Comparison of ENCODE assay signal across 8 cellular contexts in the genomic region with DNA sequence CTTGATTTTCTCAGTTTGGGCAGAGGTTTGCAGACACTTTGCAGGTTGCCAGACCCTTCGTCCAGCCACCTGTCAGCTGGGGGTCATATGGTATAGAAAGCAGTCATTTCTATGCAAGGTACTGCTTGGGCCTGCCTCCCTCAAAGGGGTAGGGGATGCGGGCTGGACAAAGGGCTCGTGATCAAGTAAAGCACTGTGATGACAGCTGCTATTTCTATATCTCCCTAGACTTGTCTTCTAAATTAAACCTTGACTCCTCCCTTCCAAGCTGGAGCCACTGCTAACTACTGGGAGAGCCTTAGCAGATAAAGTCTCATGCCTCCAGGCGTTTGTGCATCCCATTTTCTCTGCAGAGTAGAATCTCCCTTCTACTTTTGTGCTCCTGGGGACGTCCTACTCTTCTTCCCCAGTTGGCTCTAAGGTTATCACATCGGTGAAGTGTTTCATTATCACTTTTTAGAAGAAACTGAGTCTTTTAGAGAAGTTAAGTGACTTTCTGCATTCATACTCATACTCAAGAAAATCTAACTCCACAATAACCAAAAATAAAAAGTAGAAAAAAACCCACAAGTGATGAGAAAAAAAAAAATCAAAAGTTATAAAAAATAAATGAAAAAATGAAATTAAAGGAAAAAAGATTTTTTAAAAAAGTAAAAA. TPM values are rescaled to one million over a fixed set of nuclear protein-coding genes. Genes with fewer than 3 reads are reported as not detected.
A peak's percentile ranks its signal among the peaks of the same experiment; 100 is the strongest.
DNase-seq lines count a peak whose midpoint lies in the region; ATAC-seq and TF ChIP-seq lines count a peak whose summit lies in the region.

No MANE protein-coding gene starts in this region.

- no peaks in the 10 kb centered on the region for H3K27me3 ChIP-seq in AG04450 (ENCODE audit: control insufficient read depth, insufficient read depth, low read length)
- no peaks in the 10 kb centered on the region for H3K27me3 ChIP-seq in IMR-90 (ENCODE audit: control insufficient read depth, insufficient read depth, low read length)
- no peaks in the 10 kb centered on the region for H3K27me3 ChIP-seq in brain microvascular endothelial cell (replicated peaks)

- H3K79me1 ChIP-seq in IMR-90 (ENCODE audit: low read depth in 1 of 2, low read length in 2 of 2) = peaks cover 0 to 17% of the 10 kb centered on the region in 2 experiments; a peak in 3 of 4 replicates

- intact Hi-C loops in IMR-90 (cut with micrococcal nuclease) (loop anchor here (2.0 kb wide), 1 partner anchor 76 kb away; no protein-coding TSS in a partner anchor), mucosa of descending colon (cut with DNase I, micrococcal nuclease) (no loop called here)

- H3K56ac ChIP-seq in IMR-90 (ENCODE audit: extremely low read depth, insufficient read depth, low read length) = peak overlapping the region; percentile 80

- peak overlapping the region; percentile 67 for H2AK5ac ChIP-seq in IMR-90 (ENCODE audit: low read depth, low read length)

- TF ChIP-seq RAD21 in IMR-90 (IDR thresholded peaks at IDR 0.05; ENCODE audit: low read length) = no peak

- dilution Hi-C loops in IMR-90 (cut with HindIII; ENCODE audit: low sequenced_read_pairs, unreplicated experiment) = no loop called here

- no peak overlapping the region for H3K23ac ChIP-seq in IMR-90 (ENCODE audit: low read depth, low read length)

- ATAC-seq in IMR-90 (ENCODE audit: low read depth) (no peak), mucosa of descending colon (no peak), HG03108 (IDR thresholded peaks at IDR 0.05; ENCODE audit: unreplicated experiment) (no peak), HG03097 (IDR thresholded peaks at IDR 0.05; ENCODE audit: low FRiP score, unreplicated experiment) (no peak), HG03378 (IDR thresholded peaks at IDR 0.05; ENCODE audit: unreplicated experiment) (no peak)

- H4K8ac ChIP-seq in IMR-90 (ENCODE audit: low read depth in 2 of 2, low read length in 2 of 2) = peak overlapping the region; percentile 92 to 95

- POLR2A ChIA-PET in AG04450 (lab: Yijun Ruan, JAX) (interaction anchor here (1.2 kb wide), 1 partner anchor 27 kb away, joined by 6 read pairs; a partner anchor contains a TSS), IMR-90 (lab: Charles Lee; ENCODE audit: unreplicated experiment) (interaction anchor here (0.6 kb wide), 1 partner anchor 1698 kb away, joined by 7 read pairs; a partner anchor contains a TSS)

- peak overlapping the region; percentile 72 for H2BK5ac ChIP-seq in IMR-90 (ENCODE audit: low read depth, low read length, poor library complexity, severe bottlenecking)

- H3K27ac ChIP-seq in AG04450 (ENCODE audit: low read depth, low read length) (no peak overlapping the region), IMR-90 (ENCODE audit: insufficient read depth, low read length) (no peak overlapping the region), brain microvascular endothelial cell (peak overlapping the region; percentile 47)

- peak overlapping the region; percentile 84 for H3K4ac ChIP-seq in IMR-90 (ENCODE audit: low read depth, low read length)

- TF ChIP-seq POLR2A in IMR-90 (IDR thresholded peaks at IDR 0.05; ENCODE audit: low read depth, low read length) = no peak

- in situ Hi-C loops in IMR-90 (cut with MboI; ENCODE audit: low sequenced_read_pairs) (no loop called here), brain microvascular endothelial cell (cut with HindIII; ENCODE audit: low pct_ligation_motif_present, low sequenced_read_pairs) (no loop called here)

- no peak overlapping the region for H2BK20ac ChIP-seq in IMR-90 (ENCODE audit: low read depth, low read length)

- H3K9me1 ChIP-seq in IMR-90 (ENCODE audit: insufficient read depth, low read length) = no peaks in the 10 kb centered on the region

- TF ChIP-seq CTCF in AG04450 (IDR thresholded peaks at IDR 0.05; ENCODE audit: low read depth, low read length) (no peak), IMR-90 (conservative IDR thresholded peaks at IDR 0.05; ENCODE audit: low read depth, low read length) (no peak), brain microvascular endothelial cell (IDR thresholded peaks at IDR 0.05; ENCODE audit: low read depth, low read length, missing control alignments) (no peak), mucosa of descending colon (IDR thresholded peaks at IDR 0.05) (no peak)

- no CpG with 5 or more reads among the region's 6 CpGs for WGBS in IMR-90 (ENCODE audit: extremely low coverage in 2 of 2, insufficient read length in 1 of 2), 2 experiments

- H2AFZ ChIP-seq in IMR-90 (replicated peaks; ENCODE audit: low read length, poor library complexity) = no peak overlapping the region

- H2AK9ac ChIP-seq in IMR-90 (replicated peaks; ENCODE audit: low read depth, low read length, poor library complexity) = peak overlapping the region; percentile 90

- peak overlapping the region; percentile 48; the same call in 1 of the 2 replicates for H3K9ac ChIP-seq in IMR-90 (ENCODE audit: low read depth, low read length)

- no peak for DNase-seq in AG04450 (ENCODE audit: low read depth, low spot score)
- DNase-seq in IMR-90 = no peak
- DNase-seq in brain microvascular endothelial cell = no peak
- DNase-seq in mucosa of descending colon = no peak
- DNase-seq in NOMO-1 treated with DMSO at 0.1 percent for 48 hours (lab: John Stamatoyannopoulos, UW; ENCODE audit: unreplicated experiment) = no peak

- H3K9me3 ChIP-seq in AG04450 (ENCODE audit: control insufficient read depth, insufficient read depth, low read length) (no peaks in the 10 kb centered on the region), IMR-90 (ENCODE audit: control insufficient read depth, insufficient read depth, low read length) (no peaks in the 10 kb centered on the region), mucosa of descending colon (no peaks in the 10 kb centered on the region)

- H3K4me3 ChIP-seq in AG04450 (ENCODE audit: low read depth, low read length) (peak overlapping the region; percentile 63), IMR-90 (ENCODE audit: insufficient read depth, low read depth, low read length) (peak overlapping the region; percentile 33; the same call in 1 of the 2 replicates), brain microvascular endothelial cell (ENCODE audit: low read depth, low read length) (peak overlapping the region; percentile 49), mucosa of descending colon (peak overlapping the region; percentile 80)

- H4K91ac ChIP-seq in IMR-90 (ENCODE audit: insufficient read depth, low read depth, low read length) = no peak overlapping the region

- H3K18ac ChIP-seq in IMR-90 (ENCODE audit: low read depth, low read length) = no peak overlapping the region

- H3K4me1 ChIP-seq in IMR-90 (ENCODE audit: control insufficient read depth, insufficient read depth, low read length) (0 out of 2 replicates have a peak, but pooled peaks cover 2% of the 10 kb centered on the region), mucosa of descending colon (ENCODE audit: low read depth) (peaks cover 11% of the 10 kb centered on the region)

- peaks cover 5% of the 10 kb centered on the region; the same call in 1 of the 2 replicates for H4K20me1 ChIP-seq in IMR-90 (ENCODE audit: insufficient read depth, low read length)

- BruUV-seq in IMR-90 (replicated peaks; lab: Mats Ljungman, UMichigan) = TSS peak; percentile 99

- CTCF ChIA-PET in AG04450 (lab: Charles Lee) (interaction anchor here (0.7 to 2.5 kb wide), 6 partner anchors 10 to 296 kb away, joined by 3 to 12 read pairs (median 4); no protein-coding TSS in a partner anchor), IMR-90 (lab: Yijun Ruan, JAX) (interaction anchor here (0.6 kb wide), 1 partner anchor 336 kb away, joined by 4 read pairs; no protein-coding TSS in a partner anchor)

- peak overlapping the region; percentile 47 for H3K4me2 ChIP-seq in IMR-90 (ENCODE audit: low read depth, low read length)

- peaks cover 11% of the 10 kb centered on the region for H3K36me3 ChIP-seq in IMR-90 (ENCODE audit: control insufficient read depth, insufficient read depth, low read length)
- H3K36me3 ChIP-seq in brain microvascular endothelial cell (replicated peaks) = peaks cover 17% of the 10 kb centered on the region
- peaks cover 4% of the 10 kb centered on the region for H3K36me3 ChIP-seq in mucosa of descending colon (ENCODE audit: low read depth)

- H2BK15ac ChIP-seq in IMR-90 (ENCODE audit: low read depth, low read length) = no peak overlapping the region

- 0 out of 2 replicates have a peak overlapping the region, but pooled peaks have one; percentile 22 for H3K14ac ChIP-seq in IMR-90 (replicated peaks; ENCODE audit: low read depth, low read length)

- peak overlapping the region; percentile 90 for H4K5ac ChIP-seq in IMR-90 (ENCODE audit: low read depth, low read length)

- no peak overlapping the region for H2BK120ac ChIP-seq in IMR-90 (ENCODE audit: low read depth, low read length)

TF ChIP-seq in IMR-90, 13 proteins besides CTCF, POLR2A, EP300 and RAD21 (continues in another document):
- TF ChIP-seq, protein P1, sequence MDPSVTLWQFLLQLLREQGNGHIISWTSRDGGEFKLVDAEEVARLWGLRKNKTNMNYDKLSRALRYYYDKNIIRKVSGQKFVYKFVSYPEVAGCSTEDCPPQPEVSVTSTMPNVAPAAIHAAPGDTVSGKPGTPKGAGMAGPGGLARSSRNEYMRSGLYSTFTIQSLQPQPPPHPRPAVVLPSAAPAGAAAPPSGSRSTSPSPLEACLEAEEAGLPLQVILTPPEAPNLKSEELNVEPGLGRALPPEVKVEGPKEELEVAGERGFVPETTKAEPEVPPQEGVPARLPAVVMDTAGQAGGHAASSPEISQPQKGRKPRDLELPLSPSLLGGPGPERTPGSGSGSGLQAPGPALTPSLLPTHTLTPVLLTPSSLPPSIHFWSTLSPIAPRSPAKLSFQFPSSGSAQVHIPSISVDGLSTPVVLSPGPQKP (IDR thresholded peaks at IDR 0.05; ENCODE audit: borderline replicate concordance, low read depth, low read length) = no peak

RNA-seq across cellular contexts. Expression of a gene that starts 0.7 kb away (rescaled TPM):
- polyA plus RNA-seq in AG04450 (2011; rRNA removed) (427 and 471 TPM in 2 replicates), IMR-90 (2012; rRNA removed) (144 and 156 TPM in 2 replicates)
- polyA minus RNA-seq in AG04450 (2011; rRNA and poly(A)+ RNA removed) = 378 and 632 TPM in 2 replicates
- total RNA-seq in IMR-90 (2012; rRNA removed) (352 and 509 TPM in 2 replicates), mucosa of descending colon (100 to 1,000 TPM; 169 to 207 (median 175) TPM)
- polyA plus RNA-seq in IMR-90 (2012; cell fraction: cytosol; rRNA removed) = 103 and 426 TPM in 2 replicates
- polyA plus RNA-seq in IMR-90 (2012; cell fraction: nucleus; rRNA removed; ENCODE audit: low replicate concordance) = 65.1 and 146 TPM in 2 replicates

RNA-seq across cellular contexts. Expression of a gene that starts 26.7 kb away (rescaled TPM):
- 0.16 and 0.35 TPM in 2 replicates for polyA plus RNA-seq in AG04450 (2011; rRNA removed)
- polyA minus RNA-seq in AG04450 (2011; rRNA and poly(A)+ RNA removed) = 0.30 and 0.41 TPM in 2 replicates
- 0.54 and 0.83 TPM in 2 replicates for total RNA-seq in IMR-90 (2012; rRNA removed)
- 0.15 and 0.17 TPM in 2 replicates for polyA plus RNA-seq in IMR-90 (2012; rRNA removed)
- 0.05 and 0.13 TPM in 2 replicates for polyA plus RNA-seq in IMR-90 (2012; cell fraction: cytosol; rRNA removed)
- 0.18 and 0.20 TPM in 2 replicates for polyA plus RNA-seq in IMR-90 (2012; cell fraction: nucleus; rRNA removed; ENCODE audit: low replicate concordance)
- under 1 TPM; 0.29 to 0.76 (median 0.39) TPM for total RNA-seq in mucosa of descending colon

RNA-seq across cellular contexts. Expression of a gene that starts 26.8 kb away (rescaled TPM):
- polyA plus RNA-seq in AG04450 (2011; rRNA removed) (12.7 and 16.7 TPM in 2 replicates), IMR-90 (2012; rRNA removed) (11.4 and 12.8 TPM in 2 replicates)
- 6.7 and 12.0 TPM in 2 replicates for polyA minus RNA-seq in AG04450 (2011; rRNA and poly(A)+ RNA removed)
- total RNA-seq in IMR-90 (2012; rRNA removed) (13.3 and 17.7 TPM in 2 replicates), mucosa of descending colon (10 to 100 TPM; 19.6 to 31.8 (median 28.8) TPM)
- 2.6 and 5.5 TPM in 2 replicates for polyA plus RNA-seq in IMR-90 (2012; cell fraction: cytosol; rRNA removed)
- 2.3 and 5.3 TPM in 2 replicates for polyA plus RNA-seq in IMR-90 (2012; cell fraction: nucleus; rRNA removed; ENCODE audit: low replicate concordance)
